In the genomic region with DNA sequence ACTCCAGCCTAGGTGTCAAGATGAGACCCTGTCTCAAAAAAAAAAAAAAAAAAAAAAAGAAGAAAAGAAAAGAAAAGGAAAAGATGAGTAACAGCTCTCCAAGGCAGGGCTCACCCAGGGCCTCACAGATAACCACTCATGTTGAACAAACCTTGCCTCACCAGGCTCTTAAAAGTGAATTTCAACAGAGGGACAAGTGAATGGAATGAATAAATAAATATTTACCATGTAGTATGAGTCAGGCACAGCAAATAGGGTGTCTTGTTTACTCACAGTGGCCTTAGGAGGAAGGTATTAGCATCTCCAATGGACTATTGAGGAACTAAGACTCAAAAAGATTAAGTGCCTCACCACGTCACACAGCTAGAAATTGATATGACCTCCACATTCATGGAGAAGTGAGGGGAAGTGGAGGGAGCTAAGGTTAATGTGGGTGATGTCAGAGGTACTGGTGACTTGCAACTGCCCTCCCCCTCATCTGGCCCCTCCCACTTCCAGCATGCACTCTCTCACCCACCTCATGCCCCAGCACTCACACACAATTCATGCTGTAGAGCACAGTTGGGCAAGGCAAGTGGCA, we compare ENCODE assay signal across 1 cellular context.
TF ChIP-seq lines count a peak whose summit lies in the region.

No MANE protein-coding gene starts in this region.

TF ChIP-seq in HepG2, 621 proteins besides CTCF, POLR2A, EP300 and RAD21 (continued from another document):
- TF ChIP-seq ZBTB21 (CRISPR knock-in tag; IDR thresholded peaks at IDR 0.05) (peak; percentile 41; the same call in 1 of the 2 replicates), MLLT10 (CRISPR knock-in tag; IDR thresholded peaks at IDR 0.05) (no peak), RXRB (CRISPR knock-in tag; IDR thresholded peaks at IDR 0.05; ENCODE audit: borderline replicate concordance) (peak; percentile 13; the same call in 1 of the 2 replicates), HHEX (CRISPR knock-in tag; IDR thresholded peaks at IDR 0.05) (peak; percentile 85), KLF16 (CRISPR knock-in tag; IDR thresholded peaks at IDR 0.05) (0 out of 4 replicates have a peak, but pooled peaks of 1 of the 2 experiments have one; percentile 37), CEBPB (IDR thresholded peaks at IDR 0.05; ENCODE audit: borderline replicate concordance, low read depth, low read length) (peak; percentile 22; the same call in 1 of the 2 replicates), CREB1 (IDR thresholded peaks at IDR 0.05) (peak; percentile 67), CREB1 (CRISPR knock-in tag; IDR thresholded peaks at IDR 0.05) (no peak), ATF7-NPFF (CRISPR knock-in tag; IDR thresholded peaks at IDR 0.05; ENCODE audit: low read depth) (no peak), ZNF350 (CRISPR knock-in tag; IDR thresholded peaks at IDR 0.05; ENCODE audit: borderline replicate concordance, low read depth) (no peak), FOXA1 (IDR thresholded peaks at IDR 0.05) (peak; percentile 87), FOXA1 (CRISPR knock-in tag; IDR thresholded peaks at IDR 0.05) (peak; percentile 82), BHLHE40 (IDR thresholded peaks at IDR 0.05; ENCODE audit: low read length) (peak; percentile 92), KMT2B (CRISPR knock-in tag; IDR thresholded peaks at IDR 0.05) (no peak), MAF1 (CRISPR knock-in tag; IDR thresholded peaks at IDR 0.05; ENCODE audit: borderline replicate concordance) (no peak), RARA (CRISPR knock-in tag; IDR thresholded peaks at IDR 0.05) (0 out of 2 replicates have a peak, but pooled peaks have one; percentile 27), TBX3 (IDR thresholded peaks at IDR 0.05; ENCODE audit: borderline replicate concordance) (peak; percentile 42; the same call in 1 of the 2 replicates), FOXA3 (CRISPR knock-in tag; IDR thresholded peaks at IDR 0.05) (peak; percentile 91), SP4 (CRISPR knock-in tag; IDR thresholded peaks at IDR 0.05) (no peak), CCDC6 (CRISPR knock-in tag; IDR thresholded peaks at IDR 0.05) (no peak), SKI (IDR thresholded peaks at IDR 0.05; ENCODE audit: partially characterized antibody) (peak; percentile 26), NCOA1 (CRISPR knock-in tag; IDR thresholded peaks at IDR 0.05) (no peak), THAP11 (CRISPR knock-in tag; IDR thresholded peaks at IDR 0.05) (0 out of 2 replicates have a peak, but pooled peaks have one; percentile 29), FOXP1 (IDR thresholded peaks at IDR 0.05) (peak; percentile 67; the same call in 1 of the 2 replicates), FOXP1 (CRISPR knock-in tag; IDR thresholded peaks at IDR 0.05) (peak; percentile 69), FOXK1 (CRISPR knock-in tag; IDR thresholded peaks at IDR 0.05; ENCODE audit: borderline replicate concordance, low read depth) (peak; percentile 56; the same call in 1 of the 2 replicates), FOSL1 (CRISPR knock-in tag; IDR thresholded peaks at IDR 0.05; ENCODE audit: borderline replicate concordance) (peak; percentile 70; the same call in 1 of the 2 replicates), RARG (CRISPR knock-in tag; IDR thresholded peaks at IDR 0.05; ENCODE audit: low read depth) (no peak), FOSL2 (CRISPR knock-in tag; IDR thresholded peaks at IDR 0.05) (peak; percentile 96), BCL6 (CRISPR knock-in tag; IDR thresholded peaks at IDR 0.05) (peak; percentile 34; the same call in 1 of the 2 replicates)
- TF ChIP-seq, protein P1, sequence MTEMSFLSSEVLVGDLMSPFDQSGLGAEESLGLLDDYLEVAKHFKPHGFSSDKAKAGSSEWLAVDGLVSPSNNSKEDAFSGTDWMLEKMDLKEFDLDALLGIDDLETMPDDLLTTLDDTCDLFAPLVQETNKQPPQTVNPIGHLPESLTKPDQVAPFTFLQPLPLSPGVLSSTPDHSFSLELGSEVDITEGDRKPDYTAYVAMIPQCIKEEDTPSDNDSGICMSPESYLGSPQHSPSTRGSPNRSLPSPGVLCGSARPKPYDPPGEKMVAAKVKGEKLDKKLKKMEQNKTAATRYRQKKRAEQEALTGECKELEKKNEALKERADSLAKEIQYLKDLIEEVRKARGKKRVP (CRISPR knock-in tag; IDR thresholded peaks at IDR 0.05) = peak in 1 of 2 experiments; percentile 83; a peak in 2 of 4 replicates
- TF ChIP-seq, protein P2, sequence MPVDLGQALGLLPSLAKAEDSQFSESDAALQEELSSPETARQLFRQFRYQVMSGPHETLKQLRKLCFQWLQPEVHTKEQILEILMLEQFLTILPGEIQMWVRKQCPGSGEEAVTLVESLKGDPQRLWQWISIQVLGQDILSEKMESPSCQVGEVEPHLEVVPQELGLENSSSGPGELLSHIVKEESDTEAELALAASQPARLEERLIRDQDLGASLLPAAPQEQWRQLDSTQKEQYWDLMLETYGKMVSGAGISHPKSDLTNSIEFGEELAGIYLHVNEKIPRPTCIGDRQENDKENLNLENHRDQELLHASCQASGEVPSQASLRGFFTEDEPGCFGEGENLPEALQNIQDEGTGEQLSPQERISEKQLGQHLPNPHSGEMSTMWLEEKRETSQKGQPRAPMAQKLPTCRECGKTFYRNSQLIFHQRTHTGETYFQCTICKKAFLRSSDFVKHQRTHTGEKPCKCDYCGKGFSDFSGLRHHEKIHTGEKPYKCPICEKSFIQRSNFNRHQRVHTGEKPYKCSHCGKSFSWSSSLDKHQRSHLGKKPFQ (CRISPR knock-in tag; IDR thresholded peaks at IDR 0.05; ENCODE audit: insufficient replicate concordance) = no peak
- TF ChIP-seq, protein P3, sequence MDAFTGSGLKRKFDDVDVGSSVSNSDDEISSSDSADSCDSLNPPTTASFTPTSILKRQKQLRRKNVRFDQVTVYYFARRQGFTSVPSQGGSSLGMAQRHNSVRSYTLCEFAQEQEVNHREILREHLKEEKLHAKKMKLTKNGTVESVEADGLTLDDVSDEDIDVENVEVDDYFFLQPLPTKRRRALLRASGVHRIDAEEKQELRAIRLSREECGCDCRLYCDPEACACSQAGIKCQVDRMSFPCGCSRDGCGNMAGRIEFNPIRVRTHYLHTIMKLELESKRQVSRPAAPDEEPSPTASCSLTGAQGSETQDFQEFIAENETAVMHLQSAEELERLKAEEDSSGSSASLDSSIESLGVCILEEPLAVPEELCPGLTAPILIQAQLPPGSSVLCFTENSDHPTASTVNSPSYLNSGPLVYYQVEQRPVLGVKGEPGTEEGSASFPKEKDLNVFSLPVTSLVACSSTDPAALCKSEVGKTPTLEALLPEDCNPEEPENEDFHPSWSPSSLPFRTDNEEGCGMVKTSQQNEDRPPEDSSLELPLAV (CRISPR knock-in tag; conservative IDR thresholded peaks at IDR 0.05; ENCODE audit: low read depth) = no peak
- TF ChIP-seq, protein P4, sequence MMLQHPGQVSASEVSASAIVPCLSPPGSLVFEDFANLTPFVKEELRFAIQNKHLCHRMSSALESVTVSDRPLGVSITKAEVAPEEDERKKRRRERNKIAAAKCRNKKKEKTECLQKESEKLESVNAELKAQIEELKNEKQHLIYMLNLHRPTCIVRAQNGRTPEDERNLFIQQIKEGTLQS (CRISPR knock-in tag; IDR thresholded peaks at IDR 0.05) = 0 out of 2 replicates have a peak, but pooled peaks have one; percentile 18
